24 cellular contexts compared by ENCODE assay signal in genomic region chr2:19682493-19682892, GRCh38.
A peak's percentile ranks its signal among the peaks of the same experiment; 100 is the strongest.
DNase-seq lines count a peak whose midpoint lies in the region; ATAC-seq, FAIRE-seq and TF ChIP-seq lines count a peak whose summit lies in the region.
"Had no signal": no experiment of that assay in that cellular context is flagged by ENCODE, and none has a peak within 500 bp of the region (broad histone marks: within the 10 kb centered on the region; RNA-seq: fewer than 3 reads in every experiment).

No MANE protein-coding gene starts in this region.

- TF ChIP-seq CTCF in bronchial epithelial cell (IDR thresholded peaks at IDR 0.05; ENCODE audit: insufficient read depth, low read length, severe bottlenecking): no peak

- no peak for FAIRE-seq in bronchial epithelial cell (lab: Jason Lieb, UNC)
- FAIRE-seq: G401.6, TTC549 had no signal

- H3K27me3 ChIP-seq in bronchial epithelial cell (ENCODE audit: control insufficient read depth, insufficient read depth, low read length): peaks cover 2% of the 10 kb centered on the region
- no peaks in the 10 kb centered on the region for H3K27me3 ChIP-seq in right cardiac atrium (ENCODE audit: control insufficient read depth, insufficient read depth)
- H3K27me3 ChIP-seq: uterus had no signal

- ATAC-seq in right cardiac atrium (no peak), GM21723 (IDR thresholded peaks at IDR 0.05; ENCODE audit: unreplicated experiment) (no peak), GM21528 (IDR thresholded peaks at IDR 0.05; ENCODE audit: low FRiP score, unreplicated experiment) (no peak), left lobe of liver (no peak)
- ATAC-seq: activated T-cell treated with anti-CD3 and anti-CD28 coated beads, Interleukin-2, amount 50 U/mL, for 72 hours; left cardiac atrium; T-cell had no signal

- DNase-seq in Caki2 (ENCODE audit: low read depth): peak; percentile 86
- peak; percentile 75 for DNase-seq in LoVo (ENCODE audit: low spot score)
- DNase-seq in bronchial epithelial cell (ENCODE audit: low read depth): peak; percentile 84
- peak; percentile 73 for DNase-seq in kidney glomerular epithelial cell (lab: John Stamatoyannopoulos, UW)
- DNase-seq in right cardiac atrium: no peak
- no peak for DNase-seq in left lobe of liver (ENCODE audit: low spot score)
- DNase-seq: activated CD4-positive, alpha-beta T cell treated with anti-CD3 and anti-CD28 coated beads for 48 hours; activated naive CD4-positive, alpha-beta T cell treated with anti-CD3 and anti-CD28 coated beads for 36 hours; activated T-cell treated with anti-CD3 and anti-CD28 coated beads, Interleukin-2, amount 50 U/mL, for 72 hours; C1 segment of cervical spinal cord; central memory CD4-positive, alpha-beta T cell; left cardiac atrium; midbrain; NCI-H1048; NCI-H187 treated with DMSO at 0.1 percent for 48 hours; NCI-H2227 treated with DMSO at 0.1 percent for 48 hours; NCI-H774; OCI-M1; T-cell; uterus had no signal

- no peak overlapping the region for H3K4me3 ChIP-seq in bronchial epithelial cell (ENCODE audit: low read depth, low read length)
- H3K4me3 ChIP-seq in right cardiac atrium (ENCODE audit: low read length): no peak overlapping the region
- H3K4me3 ChIP-seq: uterus had no signal

- no peaks in the 10 kb centered on the region for H3K36me3 ChIP-seq in bronchial epithelial cell (ENCODE audit: control insufficient read depth, insufficient read depth, low read length)
- H3K36me3 ChIP-seq: uterus had no signal

- H3K27ac ChIP-seq in right cardiac atrium (ENCODE audit: low read length): no peak overlapping the region
- H3K27ac ChIP-seq: uterus had no signal

- in situ Hi-C loops in Caki2 (cut with HindIII; ENCODE audit: low pct_unique_long_range_greater_than_20kb, low sequenced_read_pairs): no loop called here

- peaks cover 6% of the 10 kb centered on the region for H3K4me1 ChIP-seq in right cardiac atrium (ENCODE audit: control insufficient read depth, insufficient read depth, low read length)
- H3K4me1 ChIP-seq: uterus had no signal

- intact Hi-C loops in right cardiac atrium (cut with DNase I): no loop called here

- 97% methylated on average over 1 of the region's 1 CpG for WGBS in right cardiac atrium

- H3K9me3 ChIP-seq in right cardiac atrium (ENCODE audit: control insufficient read depth, low read length): no peaks in the 10 kb centered on the region
- H3K9me3 ChIP-seq: uterus had no signal

Comparison
In these comparisons a context has a peak if more than half of its experiments do, and no peak if none do; other contexts are left out.
1. DNase-seq: peak in Caki2 (single experiment), LoVo (single experiment), bronchial epithelial cell (single experiment) and kidney glomerular epithelial cell (single experiment); none in right cardiac atrium (0 of 3) and left lobe of liver (single experiment).